ENCODE assay signal across 22 cellular contexts in genomic region chr4:961651-962230, GRCh38. TPM values are rescaled to one million over a fixed set of nuclear protein-coding genes. Genes with fewer than 3 reads are reported as not detected.
DNase-seq lines count a peak whose midpoint lies in the region; ATAC-seq and TF ChIP-seq lines count a peak whose summit lies in the region.
"Had no signal": no experiment of that assay in that cellular context is flagged by ENCODE, and none has a peak within 500 bp of the region (broad histone marks: within the 10 kb centered on the region; RNA-seq: fewer than 3 reads in every experiment).

No MANE protein-coding gene starts in this region.

- H3K36me3 Mint-ChIP-seq in osteocyte (ENCODE audit: unreplicated experiment) = peaks cover 2% of the 10 kb centered on the region

- H3K4me1 Mint-ChIP-seq in osteocyte (ENCODE audit: unreplicated experiment) = no peaks in the 10 kb centered on the region
- H3K4me1 Mint-ChIP-seq: neural crest cell had no signal

- in situ Hi-C loops in GM13977 (cut with MboI; ENCODE audit: low pct_unique_long_range_greater_than_20kb, low sequenced_read_pairs, unreplicated experiment) = no loop called here

- H3K27ac Mint-ChIP-seq in osteocyte (ENCODE audit: unreplicated experiment) = no peak overlapping the region

- H3K27me3 ChIP-seq in neuronal stem cell (ENCODE audit: control insufficient read depth in 3 of 3, insufficient read depth in 3 of 3, low read depth in 1 of 3, low read length in 3 of 3) = no peaks in the 10 kb centered on the region
- no peaks in the 10 kb centered on the region for H3K27me3 ChIP-seq in right lobe of liver
- H3K27me3 ChIP-seq: right atrium auricular region, testis had no signal

- H3K9me3 Mint-ChIP-seq in osteocyte (ENCODE audit: unreplicated experiment) = no peaks in the 10 kb centered on the region
- H3K9me3 Mint-ChIP-seq: neural crest cell had no signal

- no peak overlapping the region for H2AFZ ChIP-seq in neuronal stem cell (ENCODE audit: low read length)
- H2AFZ ChIP-seq: GM23248 had no signal

- H3K18ac ChIP-seq in neuronal stem cell (ENCODE audit: low read length) = no peak overlapping the region

- peak; percentile 61 for DNase-seq in COLO668 (lab: John Stamatoyannopoulos, UW; ENCODE audit: unreplicated experiment)
- DNase-seq in LNCaP clone FGC (ENCODE audit: low read depth) = no peak
- peak; percentile 74 for DNase-seq in cerebellar cortex (ENCODE audit: low spot score)
- DNase-seq in neuronal stem cell (ENCODE audit: low spot score) = no peak
- no peak for DNase-seq in NCI-H748 (lab: John Stamatoyannopoulos, UW; ENCODE audit: unreplicated experiment)
- no peak for DNase-seq in GM13977 (ENCODE audit: low spot score)
- DNase-seq in osteocyte (ENCODE audit: extremely low spot score, unreplicated experiment) = no peak
- no peak for DNase-seq in right lobe of liver
- DNase-seq: activated CD4-positive, CD25-positive, alpha-beta regulatory T cell; activated CD8-positive, alpha-beta memory T cell treated with anti-CD3 and anti-CD28 coated beads for 24 hours; Calu3; GM23248; islet precursor cell; KG1; NCI-H1105; NCI-H2227 treated with DMSO at 0.1 percent for 48 hours; SHP77; stimulated activated CD4-positive, alpha-beta T cell treated with anti-CD3 and anti-CD28 coated beads, Interleukin-2, amount 100 ng/mL, for 24 hours; testis had no signal

- H3K4me2 ChIP-seq in neuronal stem cell (ENCODE audit: insufficient read depth, low read length, poor library complexity, severe bottlenecking) = no peak overlapping the region

- no peak overlapping the region for H3K4me3 Mint-ChIP-seq in osteocyte (ENCODE audit: unreplicated experiment)
- H3K4me3 Mint-ChIP-seq: neural crest cell had no signal

- no peak overlapping the region for H3K9ac ChIP-seq in neuronal stem cell (ENCODE audit: low read depth, low read length, poor library complexity)
- H3K9ac ChIP-seq: GM23248 had no signal

- no peak overlapping the region for H3K23ac ChIP-seq in neuronal stem cell (ENCODE audit: low read depth, low read length, poor library complexity)

- H3K79me1 ChIP-seq in neuronal stem cell (ENCODE audit: low read depth, low read length) = peaks cover 3% of the 10 kb centered on the region

- no peaks in the 10 kb centered on the region for H3K27me3 Mint-ChIP-seq in osteocyte (ENCODE audit: unreplicated experiment)

- H2BK12ac ChIP-seq in neuronal stem cell (ENCODE audit: low read length) = no peak overlapping the region

- TF ChIP-seq POLR2A in right lobe of liver (IDR thresholded peaks at IDR 0.05) = no peak

- no CpG with 5 or more reads among the region's 26 CpGs for WGBS in neuronal stem cell (ENCODE audit: extremely low coverage in 2 of 2, insufficient read length in 2 of 2, insufficient replicate concordance in 1 of 2), 2 donors
- no CpG with 5 or more reads among the region's 26 CpGs for WGBS in right lobe of liver (ENCODE audit: insufficient coverage, low coverage, low lambda C conversion rate, missing lambda C conversion rate)

- intact Hi-C loops in right lobe of liver (cut with DNase I) = no loop called here

- H2BK120ac ChIP-seq in neuronal stem cell (ENCODE audit: low read depth, low read length) = no peak overlapping the region

- H3K14ac ChIP-seq in neuronal stem cell (ENCODE audit: low read length) = no peak overlapping the region

- no peak overlapping the region for H3K4ac ChIP-seq in neuronal stem cell (ENCODE audit: low read length)

- H3K36me3 ChIP-seq in neuronal stem cell (replicated peaks in 1 of 2; ENCODE audit: control insufficient read depth in 2 of 2, insufficient read depth in 2 of 2, low read length in 2 of 2) (peaks cover 2 to 21% of the 10 kb centered on the region in 2 donors), right lobe of liver (peaks cover 0 to 3% (median 0%) of the 10 kb centered on the region in 4 donors)

- H4K91ac ChIP-seq in neuronal stem cell (ENCODE audit: low read depth, low read length, poor library complexity) = no peak overlapping the region

- H3K4me3 ChIP-seq in LNCaP clone FGC (ENCODE audit: low read depth, low read length) (peak overlapping the region; percentile 70), neuronal stem cell (ENCODE audit: low read length in 2 of 2) (no peak overlapping the region), right lobe of liver (no peak overlapping the region)
- H3K4me3 ChIP-seq: GM23248, right atrium auricular region, testis had no signal

- no peak overlapping the region for H3K27ac ChIP-seq in neuronal stem cell (replicated peaks; ENCODE audit: low read length)
- no peak overlapping the region for H3K27ac ChIP-seq in right lobe of liver
- H3K27ac ChIP-seq: GM23248, HL-60, right atrium auricular region, testis had no signal

- TF ChIP-seq CTCF in LNCaP clone FGC (IDR thresholded peaks at IDR 0.05; ENCODE audit: control insufficient read depth, extremely low read depth, insufficient read depth) (no peak), GM13977 (IDR thresholded peaks at IDR 0.05; ENCODE audit: extremely low read depth, insufficient read depth, missing control alignments) (no peak), osteocyte (IDR thresholded peaks at IDR 0.05) (no peak), right lobe of liver (IDR thresholded peaks at IDR 0.05) (no peak)

- no peaks in the 10 kb centered on the region for H3K9me3 ChIP-seq in neuronal stem cell (replicated peaks in 1 of 2; ENCODE audit: control insufficient read depth in 2 of 2, insufficient read depth in 1 of 2, low read depth in 1 of 2, low read length in 2 of 2)
- H3K9me3 ChIP-seq in right lobe of liver = no peaks in the 10 kb centered on the region
- H3K9me3 ChIP-seq: right atrium auricular region, testis had no signal

- no peaks in the 10 kb centered on the region for H3K4me1 ChIP-seq in neuronal stem cell (ENCODE audit: control insufficient read depth in 2 of 2, insufficient read depth in 1 of 2, low read depth in 1 of 2, low read length in 2 of 2)
- no peaks in the 10 kb centered on the region for H3K4me1 ChIP-seq in right lobe of liver
- H3K4me1 ChIP-seq: right atrium auricular region, testis had no signal

- peak overlapping the region; percentile 13 for H2BK5ac ChIP-seq in neuronal stem cell (ENCODE audit: low read length)

- no peak overlapping the region for H2BK15ac ChIP-seq in neuronal stem cell (ENCODE audit: low read length)

- H2AK5ac ChIP-seq in neuronal stem cell (ENCODE audit: low read depth, low read length) = no peak overlapping the region

- ATAC-seq in right lobe of liver = no peak

- no peak overlapping the region for H4K8ac ChIP-seq in neuronal stem cell (ENCODE audit: low read depth, low read length)

RNA-seq across cellular contexts. Expression of gene DGKQ, which starts 11.6 kb away (rescaled TPM):
- polyA plus RNA-seq in neuronal stem cell (2013, experiment 1 of 2) = 5.4 TPM
- polyA plus RNA-seq in neuronal stem cell (2013, experiment 2 of 2) = 5.2 TPM
- total RNA-seq in osteocyte = 17.9 and 18.5 TPM in 2 replicates
- total RNA-seq in right lobe of liver = 10 to 100 TPM in 1 of 6 experiments, 1 to 10 TPM in 5; 4.6 to 10.5 (median 5.7) TPM

RNA-seq across cellular contexts. Expression of gene IDUA, which starts 25.1 kb away (rescaled TPM):
- polyA plus RNA-seq in neuronal stem cell (2013, experiment 1 of 2) = 6.9 TPM
- polyA plus RNA-seq in neuronal stem cell (2013, experiment 2 of 2) = 5.7 TPM
- total RNA-seq in osteocyte (58.0 and 67.8 TPM in 2 replicates), right lobe of liver (10 to 100 TPM in 3 of 6 experiments, 1 to 10 TPM in 3; 4.7 to 15.1 (median 11.0) TPM)

RNA-seq across cellular contexts. Expression of gene TMEM175, which starts 29.5 kb away (rescaled TPM):
- 8.0 TPM for polyA plus RNA-seq in neuronal stem cell (2013, experiment 1 of 2)
- 7.7 TPM for polyA plus RNA-seq in neuronal stem cell (2013, experiment 2 of 2)
- total RNA-seq in osteocyte (37.2 and 39.7 TPM in 2 replicates), right lobe of liver (10 to 100 TPM; 22.0 to 31.8 (median 23.6) TPM)

RNA-seq across cellular contexts. Expression of gene GAK, which starts 29.6 kb away (rescaled TPM):
- 35.3 TPM for polyA plus RNA-seq in neuronal stem cell (2013, experiment 1 of 2)
- 34.3 TPM for polyA plus RNA-seq in neuronal stem cell (2013, experiment 2 of 2)
- total RNA-seq in osteocyte (76.7 and 93.8 TPM in 2 replicates), right lobe of liver (10 to 100 TPM; 53.2 to 85.0 (median 64.5) TPM)

RNA-seq across cellular contexts. Expression of gene SLC26A1, which starts 31.5 kb away (rescaled TPM):
- 0.13 TPM for polyA plus RNA-seq in neuronal stem cell (2013, experiment 1 of 2)
- 0.15 TPM for polyA plus RNA-seq in neuronal stem cell (2013, experiment 2 of 2)
- total RNA-seq in osteocyte (0.78 and 0.83 TPM in 2 replicates), right lobe of liver (10 to 100 TPM in 5 of 6 experiments, 1 to 10 TPM in 1; 9.6 to 30.9 (median 23.0) TPM)
- total RNA-seq: right atrium auricular region had no signal

Comparison
In these comparisons a context has a peak if more than half of its experiments do, and no peak if none do; other contexts are left out.
1. DNase-seq: peak in COLO668 (single experiment) and cerebellar cortex (single experiment); none in LNCaP clone FGC (single experiment), neuronal stem cell (single experiment), NCI-H748 (single experiment), GM13977 (single experiment), osteocyte (single experiment) and right lobe of liver (0 of 3).